14 cellular contexts compared by ENCODE assay signal in genomic region chr19:38183227-38183914, GRCh38. TPM values are rescaled to one million over a fixed set of nuclear protein-coding genes. Genes with fewer than 3 reads are reported as not detected.
DNase-seq lines count a peak whose midpoint lies in the region; ATAC-seq, FAIRE-seq and TF ChIP-seq lines count a peak whose summit lies in the region.
"Had no signal": no experiment of that assay in that cellular context is flagged by ENCODE, and none has a peak within 500 bp of the region (broad histone marks: within the 10 kb centered on the region; RNA-seq: fewer than 3 reads in every experiment).

No MANE protein-coding gene starts in this region.

- peak overlapping the region; percentile 17; the same call in 1 of the 2 replicates for H3K23ac ChIP-seq in IMR-90 (ENCODE audit: low read depth, low read length)
- no peak overlapping the region for H3K23ac ChIP-seq in H1 (ENCODE audit: insufficient read length)

- DNase-seq in IMR-90: no peak
- DNase-seq in H1 (ENCODE audit: low read depth in 1 of 2, low spot score in 2 of 2): peak; percentile 27 to 93
- DNase-seq in iris pigment epithelial cell (ENCODE audit: low read depth): peak; percentile 42
- DNase-seq in smooth muscle cell (lab: John Stamatoyannopoulos, UW; ENCODE audit: unreplicated experiment): peak; percentile 16
- no peak for DNase-seq in HT-29 (ENCODE audit: low spot score)
- DNase-seq in activated CD4-positive, CD25-positive, alpha-beta regulatory T cell (lab: John Stamatoyannopoulos, UW): no peak
- DNase-seq in NCI-H146 (lab: John Stamatoyannopoulos, UW): no peak
- DNase-seq: activated CD8-positive, alpha-beta memory T cell treated with anti-CD3 and anti-CD28 coated beads for 24 hours; cerebellar nuclear complex; DND-41; mammary epithelial cell; MM.1S; RPMI8226 had no signal

- CTCF ChIA-PET in IMR-90 (lab: Yijun Ruan, JAX) (no interaction called here), H1 (lab: Charles Lee; ENCODE audit: partially characterized antibody) (interaction anchor here (0.6 to 2.5 kb wide), 15 partner anchors 8 to 281 kb away, joined by 3 to 20 read pairs (median 4); no protein-coding TSS in a partner anchor)

- H3K36me3 ChIP-seq in IMR-90 (ENCODE audit: control insufficient read depth, insufficient read depth, low read length) (peaks cover 7% of the 10 kb centered on the region; the same call in 1 of the 2 replicates), H1 (ENCODE audit: control insufficient read depth in 2 of 4, insufficient read depth in 4 of 4, low read length in 3 of 4) (peaks cover 0 to 4% (median 1%) of the 10 kb centered on the region in 4 experiments; a peak in 1 of 8 replicates), smooth muscle cell (ENCODE audit: low read depth) (no peaks in the 10 kb centered on the region)

- no peak overlapping the region for H2BK15ac ChIP-seq in IMR-90 (ENCODE audit: low read depth, low read length)
- no peak overlapping the region for H2BK15ac ChIP-seq in H1 (ENCODE audit: low read length)

- FAIRE-seq in H1 (lab: Jason Lieb, UNC): no peak

- intact Hi-C loops in IMR-90 (cut with micrococcal nuclease): no loop called here

- H3K79me2 ChIP-seq in H1 (ENCODE audit: control insufficient read depth in 1 of 2, insufficient read depth in 2 of 2, low read length in 2 of 2) (no peaks in the 10 kb centered on the region), smooth muscle cell (ENCODE audit: low read depth) (no peaks in the 10 kb centered on the region)

- peaks cover 4% of the 10 kb centered on the region; the same call in 1 of the 2 replicates for H3K23me2 ChIP-seq in H1 (ENCODE audit: low read depth, low read length)

- H3K4me1 ChIP-seq in IMR-90 (ENCODE audit: control insufficient read depth, insufficient read depth, low read length) (peaks cover 6% of the 10 kb centered on the region), H1 (replicated peaks in 1 of 4; ENCODE audit: control insufficient read depth in 3 of 4, insufficient read depth in 4 of 4, low read length in 3 of 4) (peaks cover 0 to 13% (median 7%) of the 10 kb centered on the region in 4 experiments; a peak in 6 of 7 replicates), smooth muscle cell (ENCODE audit: low read depth) (peaks cover 9% of the 10 kb centered on the region)

- no peaks in the 10 kb centered on the region for H3F3A ChIP-seq in smooth muscle cell (ENCODE audit: low read depth)

- H3K14ac ChIP-seq in IMR-90 (replicated peaks; ENCODE audit: low read depth, low read length): peak overlapping the region; percentile 8
- H3K14ac ChIP-seq in H1 (ENCODE audit: insufficient read length): no peak overlapping the region

- no peak overlapping the region for H3K4ac ChIP-seq in IMR-90 (ENCODE audit: low read depth, low read length)
- no peak overlapping the region for H3K4ac ChIP-seq in H1 (replicated peaks; ENCODE audit: insufficient read length, low read depth, low read length)

- no peak for TF ChIP-seq EP300 in H1 (IDR thresholded peaks at IDR 0.05; ENCODE audit: borderline replicate concordance in 1 of 2, low read depth in 2 of 2, low read length in 2 of 2)

- H3K79me1 ChIP-seq in IMR-90 (ENCODE audit: low read depth in 1 of 2, low read length in 2 of 2) (peaks cover 0 to 35% of the 10 kb centered on the region in 2 experiments; a peak in 3 of 4 replicates), H1 (ENCODE audit: low read depth, low read length) (no peaks in the 10 kb centered on the region)

- H2BK20ac ChIP-seq in IMR-90 (ENCODE audit: low read depth, low read length) (no peak overlapping the region), H1 (ENCODE audit: low read length) (no peak overlapping the region)

- H2BK12ac ChIP-seq in H1 (ENCODE audit: low read depth, low read length): no peak overlapping the region

- TF ChIP-seq POLR2A in IMR-90 (IDR thresholded peaks at IDR 0.05; ENCODE audit: low read depth, low read length) (no peak), H1 (IDR thresholded peaks at IDR 0.05; ENCODE audit: control extremely low read depth in 1 of 2, low read depth in 2 of 2, low read length in 2 of 2) (0 out of 3 replicates have a peak, but pooled peaks of 1 of the 2 experiments have one; percentile 20)

- H3K4me3 ChIP-seq in IMR-90 (ENCODE audit: insufficient read depth, low read depth, low read length) (peak overlapping the region; percentile 18; the same call in 1 of the 2 replicates), H1 (ENCODE audit: extremely low read depth in 1 of 4, insufficient read depth in 2 of 4, low read depth in 3 of 4, low read length in 4 of 4) (peak overlapping the region; percentile 18 to 62 (median 55); a peak in 7 of 8 replicates), smooth muscle cell (no peak overlapping the region)

- in situ Hi-C loops in IMR-90 (cut with MboI; ENCODE audit: low sequenced_read_pairs): no loop called here

- TF ChIP-seq RAD21 in IMR-90 (IDR thresholded peaks at IDR 0.05; ENCODE audit: low read length) (no peak), H1 (IDR thresholded peaks at IDR 0.05 in 1 of 2, conservative IDR thresholded peaks at IDR 0.05 in 1 of 2; ENCODE audit: low read depth in 2 of 2, low read length in 2 of 2) (no peak; a peak in 1 of 4 replicates)

- H3K18ac ChIP-seq in IMR-90 (ENCODE audit: low read depth, low read length) (no peak overlapping the region), H1 (ENCODE audit: extremely low read depth, low read length) (peak overlapping the region; percentile 48)

- no peak overlapping the region for H4K5ac ChIP-seq in IMR-90 (ENCODE audit: low read depth, low read length)
- no peak overlapping the region for H4K5ac ChIP-seq in H1 (ENCODE audit: insufficient read length, low read depth, low read length)

- peak; percentile 88 for ATAC-seq in IMR-90 (ENCODE audit: low read depth)
- ATAC-seq in HG03039 (IDR thresholded peaks at IDR 0.05; ENCODE audit: unreplicated experiment): no peak

- 16% methylated on average over 14 of the region's 30 CpGs; no CpG with 5 or more reads in 1 of the 2 experiments for WGBS in IMR-90 (ENCODE audit: extremely low coverage in 2 of 2, insufficient read length in 1 of 2), 2 experiments
- WGBS in H1 (ENCODE audit: extremely low coverage in 1 of 2, insufficient coverage in 1 of 2, insufficient read length in 1 of 2, insufficient replicate concordance in 2 of 2, low coverage in 1 of 2, low lambda C conversion rate in 2 of 2, missing lambda C conversion rate in 1 of 2), 2 experiments: 5% methylated on average over 19 of the region's 30 CpGs; no CpG with 5 or more reads in 1 of the 2 experiments
- 8% methylated on average over 30 of the region's 30 CpGs for WGBS in smooth muscle cell (ENCODE audit: low lambda C conversion rate)

- BruUV-seq in IMR-90 (replicated peaks; lab: Mats Ljungman, UMichigan): no TSS peak

- H2AFZ ChIP-seq in IMR-90 (replicated peaks; ENCODE audit: low read length, poor library complexity) (peak overlapping the region; percentile 71), H1 (ENCODE audit: low read length) (no peak overlapping the region), smooth muscle cell (ENCODE audit: low read depth) (no peak overlapping the region)

- H2AK5ac ChIP-seq in IMR-90 (ENCODE audit: low read depth, low read length) (no peak overlapping the region), H1 (ENCODE audit: low read depth, low read length) (no peak overlapping the region)

- H3K27ac ChIP-seq in IMR-90 (ENCODE audit: insufficient read depth, low read length) (no peak overlapping the region), H1 (ENCODE audit: low read depth, low read length) (no peak overlapping the region), smooth muscle cell (ENCODE audit: low read depth) (no peak overlapping the region)

- dilution Hi-C loops in IMR-90 (cut with HindIII; ENCODE audit: low sequenced_read_pairs, unreplicated experiment): no loop called here

- POLR2A ChIA-PET in IMR-90 (lab: Charles Lee; ENCODE audit: unreplicated experiment): no interaction called here
- POLR2A ChIA-PET in H1 (lab: Charles Lee; ENCODE audit: partially characterized antibody): interaction anchor here (0.6 to 5.2 kb wide), 8 partner anchors 11 to 275 kb away, joined by 3 to 29 read pairs (median 3); no protein-coding TSS in a partner anchor

- H4K20me1 ChIP-seq in IMR-90 (ENCODE audit: insufficient read depth, low read length): peaks cover 14% of the 10 kb centered on the region; the same call in 1 of the 2 replicates
- peaks cover 0 to 3% of the 10 kb centered on the region in 2 experiments for H4K20me1 ChIP-seq in H1 (replicated peaks in 1 of 2; ENCODE audit: control insufficient read depth in 1 of 2, insufficient read depth in 2 of 2, low read length in 2 of 2)
- H4K20me1 ChIP-seq in smooth muscle cell (ENCODE audit: low read depth): no peaks in the 10 kb centered on the region

- H3K9ac ChIP-seq in IMR-90 (ENCODE audit: low read depth, low read length) (no peak overlapping the region), H1 (replicated peaks in 1 of 4; ENCODE audit: extremely low read depth in 1 of 4, low read depth in 3 of 4, low read length in 3 of 4) (0 out of 7 replicates have a peak overlapping the region, but pooled peaks of 1 of the 4 experiments have one; percentile 55), smooth muscle cell (ENCODE audit: low read depth) (no peak overlapping the region)

- no peak overlapping the region; the same call in 1 of the 2 replicates for H4K91ac ChIP-seq in IMR-90 (ENCODE audit: insufficient read depth, low read depth, low read length)
- H4K91ac ChIP-seq in H1 (replicated peaks; ENCODE audit: insufficient read length, low read length): no peak overlapping the region

- TF ChIP-seq CTCF in IMR-90 (conservative IDR thresholded peaks at IDR 0.05; ENCODE audit: low read depth, low read length): no peak
- TF ChIP-seq CTCF in H1 (IDR thresholded peaks at IDR 0.05; ENCODE audit: control extremely low read depth in 1 of 3, insufficient read depth in 1 of 3, low read depth in 1 of 3, low read length in 3 of 3): no peak
- no peak for TF ChIP-seq CTCF in smooth muscle cell (IDR thresholded peaks at IDR 0.05; ENCODE audit: borderline replicate concordance, insufficient read depth, poor library complexity, severe bottlenecking)

- H3K9me3 ChIP-seq in IMR-90 (ENCODE audit: control insufficient read depth, insufficient read depth, low read length) (no peaks in the 10 kb centered on the region), H1 (ENCODE audit: insufficient read depth in 2 of 2, low read depth in 1 of 2, low read length in 1 of 2) (no peaks in the 10 kb centered on the region), smooth muscle cell (replicated peaks; ENCODE audit: low read depth) (peaks cover 3% of the 10 kb centered on the region)

- H2AK9ac ChIP-seq in IMR-90 (replicated peaks; ENCODE audit: low read depth, low read length, poor library complexity): peak overlapping the region; percentile 15

- H2BK5ac ChIP-seq in IMR-90 (ENCODE audit: low read depth, low read length, poor library complexity, severe bottlenecking): no peak overlapping the region
- no peak overlapping the region; the same call in 1 of the 2 replicates for H2BK5ac ChIP-seq in H1 (ENCODE audit: low read depth, low read length)

- H3K4me2 ChIP-seq in IMR-90 (ENCODE audit: low read depth, low read length): peak overlapping the region; percentile 80
- H3K4me2 ChIP-seq in H1 (ENCODE audit: insufficient read depth in 1 of 2, low read depth in 2 of 2, low read length in 2 of 2): peak overlapping the region; percentile 74 to 98
- peak overlapping the region; percentile 79 for H3K4me2 ChIP-seq in smooth muscle cell

- peaks cover 14% of the 10 kb centered on the region for H3K9me1 ChIP-seq in IMR-90 (ENCODE audit: insufficient read depth, low read length)

- H3K56ac ChIP-seq in IMR-90 (ENCODE audit: extremely low read depth, insufficient read depth, low read length) (no peak overlapping the region), H1 (replicated peaks; ENCODE audit: insufficient read length, low read depth, low read length) (no peak overlapping the region)

- H4K8ac ChIP-seq in IMR-90 (ENCODE audit: low read depth in 2 of 2, low read length in 2 of 2) (peak overlapping the region in 1 of 2 experiments; percentile 43; a peak in 1 of 4 replicates), H1 (ENCODE audit: extremely low read depth, insufficient read depth, low read length) (no peak overlapping the region; the same call in 1 of the 2 replicates)

- no peaks in the 10 kb centered on the region for H3K27me3 ChIP-seq in IMR-90 (ENCODE audit: control insufficient read depth, insufficient read depth, low read length)
- H3K27me3 ChIP-seq in H1 (replicated peaks in 1 of 4; ENCODE audit: control insufficient read depth in 3 of 4, extremely low read depth in 1 of 4, insufficient read depth in 3 of 4, low read length in 3 of 4): no peaks in the 10 kb centered on the region
- H3K27me3 ChIP-seq in smooth muscle cell (ENCODE audit: low read depth): no peaks in the 10 kb centered on the region

- H2BK120ac ChIP-seq in IMR-90 (ENCODE audit: low read depth, low read length) (no peak overlapping the region), H1 (replicated peaks; ENCODE audit: low read depth, low read length) (no peak overlapping the region)

RNA-seq across cellular contexts. Expression of gene DPF1, which starts 40.7 kb away (rescaled TPM):
- total RNA-seq in IMR-90 (2012; rRNA removed) (3.2 and 4.2 TPM in 2 replicates), smooth muscle cell (0.27 TPM in 1 of 2 replicates, not detected in the other)
- polyA plus RNA-seq in IMR-90 (2012; rRNA removed) (5.5 and 6.3 TPM in 2 replicates), H1 (2011; rRNA removed) (12.9 and 20.9 TPM in 2 replicates), smooth muscle cell (2.4 and 3.1 TPM in 2 replicates)
- 3.5 and 3.9 TPM in 2 replicates for polyA plus RNA-seq in IMR-90 (2012; cell fraction: cytosol; rRNA removed)
- 9.4 and 15.8 TPM in 2 replicates for polyA plus RNA-seq in IMR-90 (2012; cell fraction: nucleus; rRNA removed; ENCODE audit: low replicate concordance)
- 15.2 and 15.6 TPM in 2 replicates for total RNA-seq in H1 (2021; fragmentation: NEBNext Ultra II Directional; extraction: Animal tissue kit (Norgen Biotek cat#: 25700))
- polyA plus RNA-seq in H1 (2011; cell fraction: cytosol; rRNA removed): 12.4 TPM
- polyA plus RNA-seq in H1 (2011; cell fraction: nucleus; rRNA removed): 20.0 TPM
- 5.4 to 11.2 TPM (median 10.0 TPM) in 4 replicates for polyA plus RNA-seq in H1 (2012, experiment 1 of 2)
- 7.2 TPM for polyA plus RNA-seq in H1 (2012, experiment 2 of 2)
- 5.0 TPM for polyA plus RNA-seq in H1 (2013, experiment 1 of 2)
- polyA plus RNA-seq in H1 (2013, experiment 2 of 2): 5.9 TPM
- 3.9 and 5.9 TPM in 2 replicates for polyA minus RNA-seq in H1 (2011; rRNA and poly(A)+ RNA removed)
- 7.3 TPM for polyA minus RNA-seq in H1 (2011; cell fraction: cytosol; rRNA and poly(A)+ RNA removed)
- 5.0 TPM for polyA minus RNA-seq in H1 (2011; cell fraction: nucleus; rRNA and poly(A)+ RNA removed)
- total RNA-seq in HT-29 (2014; rRNA removed; shearing (Covaris generic)): 0.89 and 1.3 TPM in 2 replicates

Comparison
In these comparisons a context has a peak if more than half of its experiments do, and no peak if none do; other contexts are left out.
1. DNase-seq: peak in H1 (2 of 2), iris pigment epithelial cell (single experiment) and smooth muscle cell (single experiment); none in IMR-90 (single experiment), HT-29 (single experiment), activated CD4-positive, CD25-positive, alpha-beta regulatory T cell (0 of 4) and NCI-H146 (single experiment).
2. Peak in every context shown above with its lines, with median percentiles within 50 percentile points of each other: H3K4me2 ChIP-seq.